In the genomic region with DNA sequence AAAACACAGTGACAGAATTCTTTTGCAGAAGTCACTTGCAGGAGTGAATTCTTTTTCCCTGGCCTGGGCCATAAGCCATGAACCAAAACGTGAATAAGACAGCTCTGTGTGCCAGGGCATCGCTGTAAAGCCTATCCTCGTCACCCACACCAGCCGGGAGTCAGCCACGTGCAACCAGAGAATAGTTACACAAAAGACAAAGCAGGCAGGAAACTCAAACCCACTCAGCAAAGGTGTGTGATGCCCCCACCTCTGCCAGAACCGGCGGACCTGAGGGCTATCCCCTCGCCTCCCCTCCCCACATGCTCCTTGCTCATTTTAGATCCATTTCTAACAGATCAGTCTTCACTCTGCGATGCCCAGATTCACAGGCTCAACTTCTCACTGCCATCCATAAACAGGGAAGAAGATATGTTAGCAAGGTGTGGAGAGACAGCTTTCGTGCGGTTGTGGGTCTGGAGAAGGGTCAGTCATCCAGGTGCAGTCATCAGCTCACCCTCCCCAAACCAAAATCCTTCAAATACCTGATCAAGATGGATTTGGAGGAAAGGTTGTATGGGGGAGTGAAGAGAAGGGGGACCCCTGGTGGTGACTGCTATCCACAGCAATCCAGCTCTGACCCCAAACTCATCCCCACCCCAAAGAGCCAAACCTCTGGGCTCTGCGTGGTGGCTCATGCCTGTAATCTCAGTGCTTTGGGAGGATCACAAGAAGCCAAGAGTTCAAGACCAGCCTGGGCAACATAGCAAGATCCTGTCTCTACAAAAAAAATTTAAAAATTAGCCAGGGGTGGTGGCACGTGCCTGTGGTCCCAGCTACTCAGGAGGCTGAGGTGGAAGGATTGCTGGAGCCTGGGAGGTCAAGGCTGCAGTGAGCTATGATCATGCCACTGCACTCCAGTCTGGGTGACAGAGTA, we compare ENCODE assay signal across 8 cellular contexts.
DNase-seq lines count a peak whose midpoint lies in the region; ATAC-seq, FAIRE-seq and TF ChIP-seq lines count a peak whose summit lies in the region.

No MANE protein-coding gene starts in this region.

- peak; percentile 57 to 84 (median 58) for TF ChIP-seq CTCF in esophagus muscularis mucosa (IDR thresholded peaks at IDR 0.05)
- peak; percentile 33 to 62 (median 56) for TF ChIP-seq CTCF in pancreas (IDR thresholded peaks at IDR 0.05)

- H3K4me3 ChIP-seq in esophagus muscularis mucosa, result no peak overlapping the region
- no peak overlapping the region for H3K4me3 ChIP-seq in pancreas

- H3K27ac ChIP-seq in esophagus muscularis mucosa (replicated peaks in 1 of 4) (no peak overlapping the region), pancreas (no peak overlapping the region)

- H3K9me3 ChIP-seq in esophagus muscularis mucosa (no peaks in the 10 kb centered on the region), pancreas (no peaks in the 10 kb centered on the region)

- TF ChIP-seq POLR2A in esophagus muscularis mucosa (IDR thresholded peaks at IDR 0.05; ENCODE audit: low read depth), result no peak

- H3K4me1 ChIP-seq in esophagus muscularis mucosa, result peaks cover 3 to 31% (median 28%) of the 10 kb centered on the region in 4 donors
- H3K4me1 ChIP-seq in pancreas, result no peaks in the 10 kb centered on the region

- intact Hi-C loops in esophagus muscularis mucosa (cut with DNase I) (loop anchor here (5.0 kb wide), 2 partner anchors 100 to 185 kb away; no protein-coding TSS in a partner anchor), pancreas (cut with DNase I) (no loop called here)

- H3K36me3 ChIP-seq in esophagus muscularis mucosa (no peaks in the 10 kb centered on the region), pancreas (no peaks in the 10 kb centered on the region)

- FAIRE-seq in pancreas (lab: Jason Lieb, UNC), result no peak

- 55% methylated on average over 12 of the region's 13 CpGs for WGBS in esophagus muscularis mucosa
- WGBS in pancreas, 2 donors, result 54 to 67% methylated on average over 13 of the region's 13 CpGs

- TF ChIP-seq EP300 in esophagus muscularis mucosa (IDR thresholded peaks at IDR 0.05), result no peak

- no peaks in the 10 kb centered on the region for H3K27me3 ChIP-seq in esophagus muscularis mucosa
- H3K27me3 ChIP-seq in pancreas, result no peaks in the 10 kb centered on the region

- ATAC-seq in GM19372 (IDR thresholded peaks at IDR 0.05; ENCODE audit: low read depth, unreplicated experiment), result peak; percentile 58
- ATAC-seq in pancreas, result peak in 3 of 4 donors; percentile 55 to 70 (median 64)

- DNase-seq in CD1c-positive myeloid dendritic cell (ENCODE audit: extremely low spot score), result peak; percentile 33
- peak; percentile 48 for DNase-seq in NAMALWA (ENCODE audit: low spot score)
- peak; percentile 16 to 19 for DNase-seq in activated CD4-positive, alpha-beta T cell treated with anti-CD3 and anti-CD28 coated beads, Interleukin-2, amount 50 U/mL, for 4 hours
- DNase-seq in esophagus muscularis mucosa (ENCODE audit: extremely low spot score), result no peak
- DNase-seq in pancreas, result peak in 1 of 6 donors; percentile 15
- DNase-seq in GOT3 (lab: John Stamatoyannopoulos, UW), result no peak
- no peak for DNase-seq in NCI-H2196 (lab: John Stamatoyannopoulos, UW; ENCODE audit: unreplicated experiment)

Comparison
In these comparisons a context has a peak if more than half of its experiments do, and no peak if none do; other contexts are left out.
1. DNase-seq: peak in CD1c-positive myeloid dendritic cell (single experiment), NAMALWA (single experiment) and activated CD4-positive, alpha-beta T cell treated with anti-CD3 and anti-CD28 coated beads, Interleukin-2, amount 50 U/mL, for 4 hours (2 of 2); none in esophagus muscularis mucosa (single experiment), GOT3 (single experiment) and NCI-H2196 (single experiment).